Comparison of ENCODE assay signal across 8 cellular contexts in the genomic region with DNA sequence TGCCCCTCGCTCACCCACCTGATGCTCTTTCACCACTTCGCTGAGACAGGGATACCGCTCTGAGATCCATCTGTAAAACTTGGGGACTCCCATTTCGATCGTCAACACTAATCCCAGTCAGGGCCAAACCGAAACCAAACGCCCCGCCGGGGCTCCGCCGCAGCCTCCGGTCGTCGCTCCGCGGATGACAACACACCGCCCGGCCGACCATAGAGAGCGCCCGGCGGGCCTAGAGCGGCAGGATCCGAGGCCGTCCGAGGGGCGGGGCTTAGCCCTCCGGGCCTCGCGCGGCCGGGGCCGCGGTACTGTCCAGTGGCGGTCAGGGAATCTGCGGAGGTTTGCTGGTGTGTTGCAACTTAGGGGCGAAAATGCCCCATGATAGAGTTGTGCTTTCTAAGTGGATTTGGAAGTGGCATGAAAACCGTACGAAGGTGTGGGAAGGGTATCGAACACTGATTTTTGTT.
A peak's percentile ranks its signal among the peaks of the same experiment; 100 is the strongest.
DNase-seq lines count a peak whose midpoint lies in the region; ATAC-seq and TF ChIP-seq lines count a peak whose summit lies in the region.

TSS of gene XRN1 (minus strand) at position 186 of the 464 bp plus-strand sequence. CDS start at position 93, 93 bp downstream.

- H3K4me3 Mint-ChIP-seq in central memory CD8-positive, alpha-beta T cell = peak within 1 kb of the TSS; percentile 99

- peak within 1 kb of the TSS; percentile 100 for H3K27ac Mint-ChIP-seq in central memory CD8-positive, alpha-beta T cell (ENCODE audit: low read depth)

- H3K9me3 Mint-ChIP-seq in central memory CD8-positive, alpha-beta T cell = no peaks in the 10 kb centered on the region

- ATAC-seq in GM19035 (IDR thresholded peaks at IDR 0.05; ENCODE audit: unreplicated experiment) (peak; percentile 85), HG03354 (IDR thresholded peaks at IDR 0.05; ENCODE audit: poor library complexity, severe bottlenecking, unreplicated experiment) (peak; percentile 81)
- peak; percentile 90 to 93 for ATAC-seq in activated CD4-positive, CD25-positive, alpha-beta regulatory T cell treated with anti-CD3 and anti-CD28 coated beads, Interleukin-2, amount 50 U/mL, for 24 hours
- ATAC-seq in central memory CD8-positive, alpha-beta T cell (replicated peaks; ENCODE audit: extremely low read depth, poor library complexity, severe bottlenecking) = peak; percentile 93

- H3K4me1 Mint-ChIP-seq in central memory CD8-positive, alpha-beta T cell = peaks cover 52% of the 10 kb centered on the region

- TF ChIP-seq CTCF in AG10803 (conservative IDR thresholded peaks at IDR 0.05; ENCODE audit: low read length) = no peak

- H3K36me3 Mint-ChIP-seq in central memory CD8-positive, alpha-beta T cell (ENCODE audit: insufficient read depth) = peaks cover 18% of the 10 kb centered on the region

- peak within 1 kb of the TSS; percentile 99 for H3K4me3 ChIP-seq in AG10803 (ENCODE audit: low read length)

- no peaks in the 10 kb centered on the region for H3K27me3 Mint-ChIP-seq in central memory CD8-positive, alpha-beta T cell

- DNase-seq in AG10803 (ENCODE audit: low read depth) = peak; percentile 95
- DNase-seq in NCI-H446 treated with DMSO at 0.1 percent for 48 hours (lab: John Stamatoyannopoulos, UW) = peak; percentile 74
- DNase-seq in central memory CD8-positive, alpha-beta T cell (ENCODE audit: low spot score in 2 of 2) = peak; percentile 89 to 94
- peak; percentile 96 for DNase-seq in iris pigment epithelial cell (ENCODE audit: low read depth)
- peak; percentile 82 to 90 for DNase-seq in stimulated activated CD4-positive, alpha-beta T cell treated with anti-CD3 and anti-CD28 coated beads, Interleukin-12 subunit alpha, Interleukin-12 subunit beta, amount 100 ng/mL, for 24 hours (ENCODE audit: low read depth in 2 of 2)

Comparison
In these comparisons a context has a peak if more than half of its experiments do, and no peak if none do; other contexts are left out.
1. Peak in every context shown above with its lines: DNase-seq, ATAC-seq and H3K4me3 ChIP-seq.